ENCODE assay signal across 8 cellular contexts in the genomic region with DNA sequence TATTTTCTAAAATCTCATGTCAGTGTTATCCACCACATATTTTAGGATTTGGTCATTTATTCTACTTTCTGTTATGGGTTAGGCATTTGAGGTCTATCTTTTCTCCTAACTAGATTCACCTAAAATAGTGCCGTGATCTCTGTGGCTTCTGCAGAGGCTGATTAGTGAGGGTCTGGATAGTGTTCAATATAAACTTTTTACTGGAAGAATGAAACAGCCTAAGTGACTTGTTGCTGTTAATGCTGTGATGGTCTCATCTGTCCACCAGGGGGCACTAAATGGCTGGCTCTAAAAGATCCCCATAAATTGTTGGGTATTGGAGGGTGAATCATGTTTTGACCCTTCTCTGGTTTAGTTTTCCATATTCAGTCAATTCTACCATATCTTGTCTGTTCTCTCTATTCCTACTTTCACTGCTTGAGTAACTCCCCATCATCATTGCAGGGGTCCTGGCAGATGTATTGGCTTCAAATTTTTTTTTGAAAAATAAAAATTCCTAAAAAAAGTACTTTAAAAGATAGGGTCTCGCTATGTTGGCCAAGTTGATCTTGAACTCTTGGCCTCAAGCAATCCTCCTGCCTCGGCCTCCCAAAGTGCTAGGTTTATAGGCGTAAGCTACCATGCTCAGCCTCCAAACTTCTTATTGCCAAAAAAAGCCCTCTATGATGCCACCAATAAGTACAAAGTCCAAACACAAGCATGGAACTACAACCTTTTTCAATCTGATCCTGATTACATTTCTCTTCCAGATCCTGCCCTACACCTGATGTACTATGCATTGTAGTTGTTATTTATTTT. TPM values are rescaled to one million over a fixed set of nuclear protein-coding genes. Genes with fewer than 3 reads are reported as not detected.
DNase-seq lines count a peak whose midpoint lies in the region; TF ChIP-seq lines count a peak whose summit lies in the region.

No MANE protein-coding gene starts in this region.

- intact Hi-C loops in ovary (cut with DNase I) (loop anchor here (5.0 to 10.0 kb wide), 6 partner anchors 49 to 237 kb away; a partner anchor contains a TSS), vagina (cut with DNase I) (loop anchor here (10.0 kb wide), 2 partner anchors 63 to 137 kb away; a partner anchor contains a TSS)

- no peak overlapping the region for H3K4me3 ChIP-seq in ovary
- H3K4me3 ChIP-seq in vagina: no peak overlapping the region

- TF ChIP-seq CTCF in LNCAP (IDR thresholded peaks at IDR 0.05) (peak; percentile 89), ovary (IDR thresholded peaks at IDR 0.05) (peak; percentile 68 to 85 (median 83)), vagina (IDR thresholded peaks at IDR 0.05) (peak; percentile 67 to 90 (median 85))

- H3K9me3 ChIP-seq in ovary (no peaks in the 10 kb centered on the region), vagina (no peaks in the 10 kb centered on the region)

- H3K27ac ChIP-seq in ovary: no peak overlapping the region
- H3K27ac ChIP-seq in vagina: no peak overlapping the region

- TF ChIP-seq POLR2A in ovary (IDR thresholded peaks at IDR 0.05) (no peak), vagina (IDR thresholded peaks at IDR 0.05) (no peak)

- 12 to 18% (median 14%) methylated on average over 4 of the region's 4 CpGs for WGBS in ovary, 3 donors

- peaks cover 2% of the 10 kb centered on the region for H3K4me1 ChIP-seq in ovary (ENCODE audit: insufficient read depth)
- H3K4me1 ChIP-seq in vagina: peaks cover 5% of the 10 kb centered on the region

- H3K36me3 ChIP-seq in ovary (no peaks in the 10 kb centered on the region), vagina (peaks cover 0 to 22% of the 10 kb centered on the region in 2 donors)

- H3K27me3 ChIP-seq in ovary (no peaks in the 10 kb centered on the region), vagina (no peaks in the 10 kb centered on the region)

- DNase-seq in GF-D8 (lab: John Stamatoyannopoulos, UW) (peak; percentile 5), RPMI8226 (peak; percentile 70), foreskin melanocyte (peak; percentile 52), ovary (peak in 4 of 5 donors; percentile 59 to 84 (median 66)), vagina (ENCODE audit: extremely low spot score in 2 of 2) (no peak), ureter (ENCODE audit: low spot score) (no peak)
- DNase-seq in activated T-helper 9 cell treated with anti-CD3 and anti-CD28 coated beads, Interleukin-2, amount 50 U/mL, for 16 hours (ENCODE audit: low read depth): peak; percentile 39

- TF ChIP-seq EP300 in ovary (IDR thresholded peaks at IDR 0.05): no peak

RNA-seq across cellular contexts. Expression of a gene that starts 6.9 kb away (rescaled TPM):
- total RNA-seq in ovary (100 to 1,000 TPM in 5 of 7 donors, 10 to 100 TPM in 2; 37.2 to 164 (median 136) TPM), vagina (66.0 TPM), ureter (178 TPM)
- polyA plus RNA-seq in ovary: 100 to 1,000 TPM in 1 of 2 donors, 10 to 100 TPM in 1; 93.4 to 117 TPM

RNA-seq across cellular contexts. Expression of a gene that starts 21.5 kb away (rescaled TPM):
- total RNA-seq in ovary: 10 to 100 TPM; 17.0 to 38.7 (median 29.1) TPM
- polyA plus RNA-seq in ovary: 10 to 100 TPM; 31.7 to 36.0 TPM
- 31.7 TPM for total RNA-seq in vagina
- total RNA-seq in ureter: 51.1 TPM

RNA-seq across cellular contexts. Expression of a gene that starts 24.5 kb away (rescaled TPM):
- total RNA-seq in ovary (10 to 100 TPM; 25.0 to 48.0 (median 38.5) TPM), vagina (37.8 TPM), ureter (35.3 TPM)
- polyA plus RNA-seq in ovary: 10 to 100 TPM in 1 of 2 donors, 1 to 10 TPM in 1; 8.9 to 32.7 TPM

RNA-seq across cellular contexts. Expression of a gene that starts 25.5 kb away (rescaled TPM):
- total RNA-seq in ovary (10 to 100 TPM in 5 of 7 donors, 1 to 10 TPM in 2; 6.8 to 26.4 (median 21.2) TPM), vagina (8.6 TPM), ureter (28.2 TPM)
- polyA plus RNA-seq in ovary: 10 to 100 TPM; 10.7 to 17.3 TPM

RNA-seq across cellular contexts. Expression of a gene that starts 36.8 kb away (rescaled TPM):
- 10 to 100 TPM; 13.8 to 44.2 (median 34.6) TPM for total RNA-seq in ovary
- polyA plus RNA-seq in ovary: 10 to 100 TPM; 10.8 to 22.2 TPM
- total RNA-seq in vagina: 32.4 TPM
- 25.7 TPM for total RNA-seq in ureter

Comparison
In these comparisons a context has a peak if more than half of its experiments do, and no peak if none do; other contexts are left out.
1. DNase-seq: peak in GF-D8 (single experiment), RPMI8226 (single experiment), activated T-helper 9 cell treated with anti-CD3 and anti-CD28 coated beads, Interleukin-2, amount 50 U/mL, for 16 hours (single experiment), foreskin melanocyte (single experiment) and ovary (4 of 5); none in vagina (0 of 2) and ureter (single experiment).
2. Peak in every context shown above with its lines, with median percentiles within 50 percentile points of each other: CTCF ChIP-seq.